Comparison of ENCODE assay signal across 22 cellular contexts in genomic region chr17:6347776-6348175, GRCh38.
"Had no signal": no experiment of that assay in that cellular context is flagged by ENCODE, and none has a peak within 500 bp of the region (broad histone marks: within the 10 kb centered on the region; RNA-seq: fewer than 3 reads in every experiment).

No MANE protein-coding gene starts in this region.

- H3K27me3 Mint-ChIP-seq: IgD-negative memory B cell had no signal

- H3K4me1 ChIP-seq: SJSA1 had no signal

- H3K36me3 Mint-ChIP-seq: IgD-negative memory B cell had no signal

- H3K4me1 Mint-ChIP-seq: IgD-negative memory B cell had no signal

- H3K4me3 ChIP-seq: K562, SJSA1, SK-N-MC had no signal

- H3K27ac Mint-ChIP-seq: IgD-negative memory B cell had no signal

- DNase-seq: Kasumi-1, MM.1S, NCI-H1092 treated with DMSO at 0.1 percent for 48 hours, NCI-H1436, NCI-H187, NCI-H2029, NCI-H2081 treated with DMSO at 0.1 percent for 48 hours, NCI-H2171, NCI-H226, NCI-H446, NCI-H510A, NCI-H524 treated with DMSO at 0.1 percent for 48 hours, NCI-H774, Right ventricle myocardium superior, RPMI8226, SIG-M5 had no signal

- H3K27ac ChIP-seq: HL-60, KMS-11, SJSA1, SK-N-MC had no signal

- ATAC-seq: K562 had no signal

- H3K4me3 Mint-ChIP-seq: IgD-negative memory B cell had no signal

- H3K9me3 ChIP-seq: SJSA1 had no signal

- H3K27me3 ChIP-seq: SJSA1 had no signal

- H3K36me3 ChIP-seq: SJSA1 had no signal

- H3K9ac ChIP-seq: KMS-11 had no signal
